ENCODE assay signal across 14 cellular contexts in the genomic region with DNA sequence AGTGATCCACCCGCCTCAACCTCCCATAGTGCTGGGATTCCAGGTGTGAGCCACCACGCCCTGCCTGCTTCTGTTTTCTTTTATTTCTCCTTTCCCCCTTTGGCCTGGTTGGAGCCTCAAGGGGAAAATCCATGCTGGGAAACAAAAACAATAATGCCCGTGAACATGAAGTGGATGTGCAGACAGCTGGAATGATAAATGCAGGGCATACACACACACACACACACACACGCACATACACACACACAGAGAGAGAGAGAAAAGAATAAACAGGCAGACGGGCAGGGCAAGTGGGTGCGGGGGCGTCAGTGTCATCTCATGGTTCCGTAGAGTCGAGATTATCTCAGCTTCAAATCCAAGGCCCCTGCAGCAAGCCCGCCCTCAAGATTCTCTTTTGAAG. TPM values are rescaled to one million over a fixed set of nuclear protein-coding genes. Genes with fewer than 3 reads are reported as not detected.
DNase-seq lines count a peak whose midpoint lies in the region; ATAC-seq and TF ChIP-seq lines count a peak whose summit lies in the region.
"Had no signal": no experiment of that assay in that cellular context is flagged by ENCODE, and none has a peak within 500 bp of the region (broad histone marks: within the 10 kb centered on the region; RNA-seq: fewer than 3 reads in every experiment).

No MANE protein-coding gene starts in this region.

- no peaks in the 10 kb centered on the region for H3K36me3 ChIP-seq in thoracic aorta
- H3K36me3 ChIP-seq: prostate gland, transverse colon had no signal

- H3K4me1 ChIP-seq in thoracic aorta (ENCODE audit: control insufficient read depth in 1 of 2, low read depth in 2 of 2), result peaks cover 27 to 36% of the 10 kb centered on the region in 2 donors

- no peak overlapping the region for H3K27ac Mint-ChIP-seq in activated CD4-positive, alpha-beta memory T cell treated with anti-CD3 and anti-CD28 coated beads for 36 hours
- H3K27ac Mint-ChIP-seq in activated CD4-positive, alpha-beta memory T cell treated with anti-CD3 and anti-CD28 coated beads, Interleukin-2, amount 10 ng/mL, durations not matched to agents 7 days and 5 days, result no peak overlapping the region
- H3K27ac Mint-ChIP-seq in activated T-helper 17 cell treated with anti-CD3 and anti-CD28 coated beads, Interleukin-2, amount 50 U/mL, for 72 hours, result peak overlapping the region; percentile 28
- peak overlapping the region; percentile 74 to 93 (median 89) for H3K27ac Mint-ChIP-seq in naive thymus-derived CD8-positive, alpha-beta T cell

- intact Hi-C loops in activated CD4-positive, alpha-beta memory T cell treated with anti-CD3 and anti-CD28 coated beads for 36 hours (cut with micrococcal nuclease), result no loop called here

- no peaks in the 10 kb centered on the region for H3K9me3 ChIP-seq in thoracic aorta
- H3K9me3 ChIP-seq: mucosa of descending colon, prostate gland, transverse colon had no signal

- no peak for ATAC-seq in activated T-helper 17 cell treated with anti-CD3 and anti-CD28 coated beads, Interleukin-2, amount 50 U/mL, for 72 hours (replicated peaks)
- ATAC-seq in naive thymus-derived CD8-positive, alpha-beta T cell, result peak; percentile 28 to 60
- ATAC-seq in thoracic aorta (ENCODE audit: insufficient number of reproducible peaks, low FRiP score, low read depth) (no peak), HG03095 (IDR thresholded peaks at IDR 0.05; ENCODE audit: unreplicated experiment) (no peak), GM21360 (IDR thresholded peaks at IDR 0.05; ENCODE audit: unreplicated experiment) (no peak)
- ATAC-seq: mucosa of descending colon had no signal

- TF ChIP-seq CTCF in thoracic aorta (IDR thresholded peaks at IDR 0.05), result no peak

- H3K27ac ChIP-seq in thoracic aorta, result peak overlapping the region; percentile 95

- H3K36me3 Mint-ChIP-seq in activated CD4-positive, alpha-beta memory T cell treated with anti-CD3 and anti-CD28 coated beads for 36 hours, result peaks cover 2% of the 10 kb centered on the region
- H3K36me3 Mint-ChIP-seq in activated CD4-positive, alpha-beta memory T cell treated with anti-CD3 and anti-CD28 coated beads, Interleukin-2, amount 10 ng/mL, durations not matched to agents 7 days and 5 days (ENCODE audit: low read depth), result peaks cover under 1% of the 10 kb centered on the region
- H3K36me3 Mint-ChIP-seq in activated T-helper 17 cell treated with anti-CD3 and anti-CD28 coated beads, Interleukin-2, amount 50 U/mL, for 72 hours (ENCODE audit: low read depth), result peaks cover 3% of the 10 kb centered on the region
- H3K36me3 Mint-ChIP-seq in naive thymus-derived CD8-positive, alpha-beta T cell, result no peaks in the 10 kb centered on the region

- H3K9me3 Mint-ChIP-seq in activated CD4-positive, alpha-beta memory T cell treated with anti-CD3 and anti-CD28 coated beads for 36 hours, result no peaks in the 10 kb centered on the region
- no peaks in the 10 kb centered on the region for H3K9me3 Mint-ChIP-seq in activated CD4-positive, alpha-beta memory T cell treated with anti-CD3 and anti-CD28 coated beads, Interleukin-2, amount 10 ng/mL, durations not matched to agents 7 days and 5 days
- H3K9me3 Mint-ChIP-seq in activated T-helper 17 cell treated with anti-CD3 and anti-CD28 coated beads, Interleukin-2, amount 50 U/mL, for 72 hours, result no peaks in the 10 kb centered on the region
- H3K9me3 Mint-ChIP-seq in naive thymus-derived CD8-positive, alpha-beta T cell, result no peaks in the 10 kb centered on the region

- POLR2A ChIA-PET in activated CD4-positive, alpha-beta memory T cell treated with anti-CD3 and anti-CD28 coated beads for 36 hours (lab: Charles Lee), result interaction anchor here (2.2 kb wide), 1 partner anchor 55 kb away, joined by 6 read pairs; a partner anchor contains a TSS
- POLR2A ChIA-PET in activated CD4-positive, alpha-beta memory T cell treated with anti-CD3 and anti-CD28 coated beads, Interleukin-2, amount 10 ng/mL, durations not matched to agents 7 days and 5 days (lab: Charles Lee), result interaction anchor here (1.1 to 8.9 kb wide), 2 partner anchors 11 to 38 kb away, joined by 4 to 124 read pairs; no protein-coding TSS in a partner anchor
- POLR2A ChIA-PET in naive thymus-derived CD8-positive, alpha-beta T cell (lab: Charles Lee), result interaction anchor here (0.6 to 10.5 kb wide), 7 partner anchors 12 to 280 kb away, joined by 3 to 154 read pairs (median 6); a partner anchor contains a TSS

- no peak overlapping the region for H3K4me3 ChIP-seq in thoracic aorta
- H3K4me3 ChIP-seq: mucosa of descending colon, prostate gland, transverse colon had no signal

- peaks cover 31% of the 10 kb centered on the region for H3K4me1 Mint-ChIP-seq in activated CD4-positive, alpha-beta memory T cell treated with anti-CD3 and anti-CD28 coated beads for 36 hours (ENCODE audit: low read depth)
- peaks cover 28% of the 10 kb centered on the region for H3K4me1 Mint-ChIP-seq in activated CD4-positive, alpha-beta memory T cell treated with anti-CD3 and anti-CD28 coated beads, Interleukin-2, amount 10 ng/mL, durations not matched to agents 7 days and 5 days
- H3K4me1 Mint-ChIP-seq in activated T-helper 17 cell treated with anti-CD3 and anti-CD28 coated beads, Interleukin-2, amount 50 U/mL, for 72 hours, result peaks cover 11% of the 10 kb centered on the region
- peaks cover 18 to 44% (median 31%) of the 10 kb centered on the region in 4 donors for H3K4me1 Mint-ChIP-seq in naive thymus-derived CD8-positive, alpha-beta T cell

- H3K4me3 Mint-ChIP-seq in activated CD4-positive, alpha-beta memory T cell treated with anti-CD3 and anti-CD28 coated beads for 36 hours, result no peak overlapping the region
- no peak overlapping the region for H3K4me3 Mint-ChIP-seq in activated CD4-positive, alpha-beta memory T cell treated with anti-CD3 and anti-CD28 coated beads, Interleukin-2, amount 10 ng/mL, durations not matched to agents 7 days and 5 days
- H3K4me3 Mint-ChIP-seq in activated T-helper 17 cell treated with anti-CD3 and anti-CD28 coated beads, Interleukin-2, amount 50 U/mL, for 72 hours, result no peak overlapping the region
- peak overlapping the region in 9 of 10 donors; percentile 40 to 73 (median 53) for H3K4me3 Mint-ChIP-seq in naive thymus-derived CD8-positive, alpha-beta T cell

- H3K27me3 ChIP-seq in thoracic aorta (replicated peaks; ENCODE audit: insufficient read depth), result no peaks in the 10 kb centered on the region
- H3K27me3 ChIP-seq: transverse colon had no signal

- no peaks in the 10 kb centered on the region for H3K27me3 Mint-ChIP-seq in activated CD4-positive, alpha-beta memory T cell treated with anti-CD3 and anti-CD28 coated beads for 36 hours
- H3K27me3 Mint-ChIP-seq in activated CD4-positive, alpha-beta memory T cell treated with anti-CD3 and anti-CD28 coated beads, Interleukin-2, amount 10 ng/mL, durations not matched to agents 7 days and 5 days, result peaks cover 1% of the 10 kb centered on the region
- H3K27me3 Mint-ChIP-seq in activated T-helper 17 cell treated with anti-CD3 and anti-CD28 coated beads, Interleukin-2, amount 50 U/mL, for 72 hours, result no peaks in the 10 kb centered on the region
- no peaks in the 10 kb centered on the region for H3K27me3 Mint-ChIP-seq in naive thymus-derived CD8-positive, alpha-beta T cell

- peak; percentile 54 for DNase-seq in activated CD4-positive, alpha-beta memory T cell treated with anti-CD3 and anti-CD28 coated beads for 36 hours
- no peak for DNase-seq in activated CD4-positive, alpha-beta memory T cell treated with anti-CD3 and anti-CD28 coated beads, Interleukin-2, amount 10 ng/mL, durations not matched to agents 7 days and 5 days
- DNase-seq in naive thymus-derived CD8-positive, alpha-beta T cell, result peak in 7 of 10 donors; percentile 45 to 77 (median 67)
- DNase-seq in thoracic aorta (ENCODE audit: low spot score) (no peak), NCI-H510A (lab: John Stamatoyannopoulos, UW) (no peak)
- DNase-seq: COR-L47, mucosa of descending colon, NCI-H446, transverse colon had no signal

- CTCF ChIA-PET in activated CD4-positive, alpha-beta memory T cell treated with anti-CD3 and anti-CD28 coated beads for 36 hours (lab: Charles Lee), result interaction anchor here (1.0 to 3.7 kb wide), 5 partner anchors 12 to 133 kb away, joined by 4 to 20 read pairs (median 9); no protein-coding TSS in a partner anchor
- CTCF ChIA-PET in activated CD4-positive, alpha-beta memory T cell treated with anti-CD3 and anti-CD28 coated beads, Interleukin-2, amount 10 ng/mL, durations not matched to agents 7 days and 5 days (lab: Charles Lee), result interaction anchor here (0.9 to 8.9 kb wide), 2 partner anchors 36 to 54 kb away, joined by 4 to 97 read pairs; a partner anchor contains a TSS

RNA-seq across cellular contexts. Expression of a gene that starts 4.4 kb away (rescaled TPM):
- 10 to 100 TPM; 23.6 to 24.3 TPM for total RNA-seq in activated CD4-positive, alpha-beta memory T cell treated with anti-CD3 and anti-CD28 coated beads for 36 hours
- 10 to 100 TPM; 53.1 to 53.9 TPM for total RNA-seq in activated CD4-positive, alpha-beta memory T cell treated with anti-CD3 and anti-CD28 coated beads, Interleukin-2, amount 10 ng/mL, durations not matched to agents 7 days and 5 days
- total RNA-seq in activated T-helper 17 cell treated with anti-CD3 and anti-CD28 coated beads, Interleukin-2, amount 50 U/mL, for 72 hours, result 10 to 100 TPM; 34.4 to 40.3 TPM
- total RNA-seq in naive thymus-derived CD8-positive, alpha-beta T cell, result 10 to 100 TPM; 18.0 to 19.8 TPM
- polyA plus RNA-seq in naive thymus-derived CD8-positive, alpha-beta T cell, result 10 to 100 TPM in 2 of 3 donors, 1 to 10 TPM in 1; 3.8 to 19.7 (median 15.5) TPM
- total RNA-seq in thoracic aorta, result 10 to 100 TPM; 21.4 to 56.2 TPM
- total RNA-seq: A673 had no signal

RNA-seq across cellular contexts. Expression of a gene that starts 54.2 kb away (rescaled TPM):
- 10 to 100 TPM; 32.6 to 32.8 TPM for total RNA-seq in activated CD4-positive, alpha-beta memory T cell treated with anti-CD3 and anti-CD28 coated beads for 36 hours
- total RNA-seq in activated CD4-positive, alpha-beta memory T cell treated with anti-CD3 and anti-CD28 coated beads, Interleukin-2, amount 10 ng/mL, durations not matched to agents 7 days and 5 days, result 10 to 100 TPM; 39.2 to 40.7 TPM
- total RNA-seq in activated T-helper 17 cell treated with anti-CD3 and anti-CD28 coated beads, Interleukin-2, amount 50 U/mL, for 72 hours, result 10 to 100 TPM; 34.5 to 39.1 TPM
- 10 to 100 TPM; 23.2 to 23.8 TPM for total RNA-seq in naive thymus-derived CD8-positive, alpha-beta T cell
- polyA plus RNA-seq in naive thymus-derived CD8-positive, alpha-beta T cell, result 10 to 100 TPM; 16.7 to 32.3 (median 19.8) TPM
- 10 to 100 TPM; 36.1 to 46.4 TPM for total RNA-seq in thoracic aorta

RNA-seq across cellular contexts. Expression of a gene that starts 54.8 kb away (rescaled TPM):
- 100 to 1,000 TPM; 102 to 103 TPM for total RNA-seq in activated CD4-positive, alpha-beta memory T cell treated with anti-CD3 and anti-CD28 coated beads for 36 hours
- 10 to 100 TPM; 86.8 to 94.4 TPM for total RNA-seq in activated CD4-positive, alpha-beta memory T cell treated with anti-CD3 and anti-CD28 coated beads, Interleukin-2, amount 10 ng/mL, durations not matched to agents 7 days and 5 days
- 100 to 1,000 TPM in 1 of 2 donors, 10 to 100 TPM in 1; 59.4 to 102 TPM for total RNA-seq in activated T-helper 17 cell treated with anti-CD3 and anti-CD28 coated beads, Interleukin-2, amount 50 U/mL, for 72 hours
- total RNA-seq in naive thymus-derived CD8-positive, alpha-beta T cell, result 10 to 100 TPM; 67.5 to 67.9 TPM
- polyA plus RNA-seq in naive thymus-derived CD8-positive, alpha-beta T cell, result 100 to 1,000 TPM; 125 to 130 (median 127) TPM
- total RNA-seq in thoracic aorta, result 10 to 100 TPM; 57.2 to 58.8 TPM

Comparison
In these comparisons a context has a peak if more than half of its experiments do, and no peak if none do; other contexts are left out.
1. DNase-seq: peak in activated CD4-positive, alpha-beta memory T cell treated with anti-CD3 and anti-CD28 coated beads for 36 hours (single experiment) and naive thymus-derived CD8-positive, alpha-beta T cell (7 of 10); none in activated CD4-positive, alpha-beta memory T cell treated with anti-CD3 and anti-CD28 coated beads, Interleukin-2, amount 10 ng/mL, durations not matched to agents 7 days and 5 days (single experiment), thoracic aorta (single experiment) and NCI-H510A (single experiment).
2. H3K27ac Mint-ChIP-seq: peak in activated T-helper 17 cell treated with anti-CD3 and anti-CD28 coated beads, Interleukin-2, amount 50 U/mL, for 72 hours (single experiment) and naive thymus-derived CD8-positive, alpha-beta T cell (10 of 10); none in activated CD4-positive, alpha-beta memory T cell treated with anti-CD3 and anti-CD28 coated beads for 36 hours (single experiment) and activated CD4-positive, alpha-beta memory T cell treated with anti-CD3 and anti-CD28 coated beads, Interleukin-2, amount 10 ng/mL, durations not matched to agents 7 days and 5 days (single experiment).
3. H3K4me3 Mint-ChIP-seq: peak in naive thymus-derived CD8-positive, alpha-beta T cell (9 of 10); none in activated CD4-positive, alpha-beta memory T cell treated with anti-CD3 and anti-CD28 coated beads for 36 hours (single experiment), activated CD4-positive, alpha-beta memory T cell treated with anti-CD3 and anti-CD28 coated beads, Interleukin-2, amount 10 ng/mL, durations not matched to agents 7 days and 5 days (single experiment) and activated T-helper 17 cell treated with anti-CD3 and anti-CD28 coated beads, Interleukin-2, amount 50 U/mL, for 72 hours (single experiment).
4. ATAC-seq: peak in naive thymus-derived CD8-positive, alpha-beta T cell (2 of 2); none in activated T-helper 17 cell treated with anti-CD3 and anti-CD28 coated beads, Interleukin-2, amount 50 U/mL, for 72 hours (single experiment), thoracic aorta (single experiment), HG03095 (single experiment) and GM21360 (single experiment).